8 cellular contexts compared by ENCODE assay signal in genomic region chr4:82560853-82561744, GRCh38. TPM values are rescaled to one million over a fixed set of nuclear protein-coding genes. Genes with fewer than 3 reads are reported as not detected.
DNase-seq lines count a peak whose midpoint lies in the region; ATAC-seq lines count a peak whose summit lies in the region.

No MANE protein-coding gene starts in this region.

- H3K9ac ChIP-seq in iPS-15b (ENCODE audit: low read depth, low read length): no peak overlapping the region

- peaks cover 51% of the 10 kb centered on the region for H3K27me3 Mint-ChIP-seq in activated CD4-positive, alpha-beta T cell treated with anti-CD3 and anti-CD28 coated beads for 36 hours
- peaks cover 79% of the 10 kb centered on the region for H3K27me3 Mint-ChIP-seq in activated naive CD8-positive, alpha-beta T cell treated with anti-CD3 and anti-CD28 coated beads for 36 hours

- peak overlapping the region; percentile 64 for H3K4me3 Mint-ChIP-seq in activated CD4-positive, alpha-beta T cell treated with anti-CD3 and anti-CD28 coated beads for 36 hours
- peak overlapping the region; percentile 58 for H3K4me3 Mint-ChIP-seq in activated naive CD8-positive, alpha-beta T cell treated with anti-CD3 and anti-CD28 coated beads for 36 hours

- no peaks in the 10 kb centered on the region for H3K36me3 ChIP-seq in iPS-15b (ENCODE audit: control insufficient read depth, insufficient read depth, low read length)

- intact Hi-C loops in activated CD4-positive, alpha-beta T cell treated with anti-CD3 and anti-CD28 coated beads for 36 hours (cut with DNase I, micrococcal nuclease): no loop called here

- no peaks in the 10 kb centered on the region for H3K36me3 Mint-ChIP-seq in activated CD4-positive, alpha-beta T cell treated with anti-CD3 and anti-CD28 coated beads for 36 hours (ENCODE audit: low read depth)
- no peaks in the 10 kb centered on the region for H3K36me3 Mint-ChIP-seq in activated naive CD8-positive, alpha-beta T cell treated with anti-CD3 and anti-CD28 coated beads for 36 hours

- no peak for ATAC-seq in activated CD4-positive, alpha-beta T cell treated with anti-CD3 and anti-CD28 coated beads for 36 hours
- ATAC-seq in HG03097 (IDR thresholded peaks at IDR 0.05; ENCODE audit: low FRiP score, unreplicated experiment): no peak

- H3K27ac Mint-ChIP-seq in activated CD4-positive, alpha-beta T cell treated with anti-CD3 and anti-CD28 coated beads for 36 hours: no peak overlapping the region
- no peak overlapping the region for H3K27ac Mint-ChIP-seq in activated naive CD8-positive, alpha-beta T cell treated with anti-CD3 and anti-CD28 coated beads for 36 hours

- H3K4me1 ChIP-seq in iPS-15b (ENCODE audit: control insufficient read depth, insufficient read depth, low read length): peaks cover 6% of the 10 kb centered on the region

- H3K4me3 ChIP-seq in iPS-15b (ENCODE audit: low read depth, low read length) (peak overlapping the region; percentile 69), skin epidermis (peak overlapping the region; percentile 6 to 75 (median 53))

- peak; percentile 11 for DNase-seq in activated CD4-positive, alpha-beta T cell treated with anti-CD3 and anti-CD28 coated beads for 36 hours
- DNase-seq in activated CD4-positive, alpha-beta T cell treated with anti-CD3 and anti-CD28 coated beads, Interleukin-2, amount 50 U/mL, for 4 hours: no peak
- peak; percentile 20 for DNase-seq in activated naive CD8-positive, alpha-beta T cell treated with anti-CD3 and anti-CD28 coated beads for 36 hours
- DNase-seq in OCI-M1 (lab: John Stamatoyannopoulos, UW) (no peak), NCI-H1930 (lab: John Stamatoyannopoulos, UW) (no peak)

- peak overlapping the region in 1 of 21 experiments; percentile 42 for H3K27ac ChIP-seq in skin epidermis

- POLR2A ChIA-PET in activated CD4-positive, alpha-beta T cell treated with anti-CD3 and anti-CD28 coated beads for 36 hours (lab: Charles Lee): no interaction called here

- no peaks in the 10 kb centered on the region for H3K9me3 Mint-ChIP-seq in activated CD4-positive, alpha-beta T cell treated with anti-CD3 and anti-CD28 coated beads for 36 hours (ENCODE audit: low read depth)
- H3K9me3 Mint-ChIP-seq in activated naive CD8-positive, alpha-beta T cell treated with anti-CD3 and anti-CD28 coated beads for 36 hours: no peaks in the 10 kb centered on the region

- peaks cover 18% of the 10 kb centered on the region for H3K27me3 ChIP-seq in iPS-15b (ENCODE audit: control insufficient read depth, insufficient read depth, low read length)

- H3K9me3 ChIP-seq in iPS-15b (ENCODE audit: control insufficient read depth, insufficient read depth, low read length): no peaks in the 10 kb centered on the region

- CTCF ChIA-PET in activated CD4-positive, alpha-beta T cell treated with anti-CD3 and anti-CD28 coated beads for 36 hours (lab: Charles Lee): interaction anchor here (0.6 kb wide), 1 partner anchor 540 kb away, joined by 4 read pairs; no protein-coding TSS in a partner anchor

- peaks cover 10% of the 10 kb centered on the region for H3K4me1 Mint-ChIP-seq in activated CD4-positive, alpha-beta T cell treated with anti-CD3 and anti-CD28 coated beads for 36 hours
- peaks cover 12% of the 10 kb centered on the region for H3K4me1 Mint-ChIP-seq in activated naive CD8-positive, alpha-beta T cell treated with anti-CD3 and anti-CD28 coated beads for 36 hours

RNA-seq across cellular contexts. Expression of gene TMEM150C, which starts 0.7 kb away (rescaled TPM):
- total RNA-seq in activated CD4-positive, alpha-beta T cell treated with anti-CD3 and anti-CD28 coated beads for 36 hours: not detected
- not detected for total RNA-seq in activated naive CD8-positive, alpha-beta T cell treated with anti-CD3 and anti-CD28 coated beads for 36 hours

Comparison
In these comparisons a context has a peak if more than half of its experiments do, and no peak if none do; other contexts are left out.
1. DNase-seq: peak in activated CD4-positive, alpha-beta T cell treated with anti-CD3 and anti-CD28 coated beads for 36 hours (single experiment) and activated naive CD8-positive, alpha-beta T cell treated with anti-CD3 and anti-CD28 coated beads for 36 hours (single experiment); none in activated CD4-positive, alpha-beta T cell treated with anti-CD3 and anti-CD28 coated beads, Interleukin-2, amount 50 U/mL, for 4 hours (0 of 2), OCI-M1 (single experiment) and NCI-H1930 (0 of 2).